In the genomic region with DNA sequence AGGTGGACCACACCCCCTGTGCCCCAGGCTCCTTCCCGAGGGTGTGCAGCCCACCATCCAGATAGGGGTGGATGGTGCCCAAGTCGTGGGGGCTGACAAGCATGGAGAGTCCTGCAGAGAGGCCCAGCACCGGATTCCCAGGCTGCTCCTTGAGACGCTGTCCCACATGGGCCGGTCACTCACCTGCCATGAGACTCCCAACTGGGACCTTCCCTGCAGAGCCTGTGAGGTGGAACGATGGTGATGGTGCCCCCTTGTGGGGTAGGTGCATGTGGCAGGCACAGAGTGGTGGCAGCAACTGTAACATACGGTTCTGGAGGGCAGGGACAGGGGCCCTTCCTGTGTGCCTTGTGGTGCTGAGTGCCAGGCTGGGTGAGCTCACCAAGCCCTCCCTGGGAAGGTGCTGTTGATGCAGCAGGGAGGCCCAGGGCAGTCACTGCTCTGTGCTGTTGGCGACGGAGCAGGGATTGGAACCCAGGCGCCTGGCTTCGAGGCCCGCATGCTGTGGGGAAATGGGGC, we compare ENCODE assay signal across 9 cellular contexts. TPM values are rescaled to one million over a fixed set of nuclear protein-coding genes. Genes with fewer than 3 reads are reported as not detected.
DNase-seq lines count a peak whose midpoint lies in the region; ATAC-seq and TF ChIP-seq lines count a peak whose summit lies in the region.
"Had no signal": no experiment of that assay in that cellular context is flagged by ENCODE, and none has a peak within 500 bp of the region (broad histone marks: within the 10 kb centered on the region; RNA-seq: fewer than 3 reads in every experiment).

No MANE protein-coding gene starts in this region.

- DNase-seq in GM12864 (ENCODE audit: low read depth): no peak
- DNase-seq in NCI-H1930 (lab: John Stamatoyannopoulos, UW): peak; percentile 48 to 67
- DNase-seq in activated CD4-positive, alpha-beta T cell treated with anti-CD3 and anti-CD28 coated beads for 48 hours: peak; percentile 84
- peak in 8 of 10 donors; percentile 33 to 67 (median 52) for DNase-seq in dorsolateral prefrontal cortex
- DNase-seq in mesendoderm: peak; percentile 86
- no peak for DNase-seq in GOT3 (lab: John Stamatoyannopoulos, UW)

- no peaks in the 10 kb centered on the region for H3K36me3 Mint-ChIP-seq in stimulated activated memory B cell treated with anti-CD40 and anti-IgM and Interleukin-4, amounts not matched to agents 10 μg/mL and 1 μg/mL and 100 μg/mL, for 72 hours

- H3K27ac Mint-ChIP-seq in stimulated activated memory B cell treated with anti-CD40 and anti-IgM and Interleukin-4, amounts not matched to agents 10 μg/mL and 1 μg/mL and 100 μg/mL, for 72 hours: no peak overlapping the region

- no CpG with 5 or more reads among the region's 12 CpGs for whole genome bisulfite sequencing in mesendoderm (ENCODE audit: extremely low coverage, insufficient coverage, low lambda C conversion rate)

- peak; percentile 84 for ATAC-seq in stimulated activated memory B cell treated with anti-CD40 and anti-IgM and Interleukin-4, amounts not matched to agents 10 μg/mL and 1 μg/mL and 100 μg/mL, for 72 hours

- H3K9me3 Mint-ChIP-seq in stimulated activated memory B cell treated with anti-CD40 and anti-IgM and Interleukin-4, amounts not matched to agents 10 μg/mL and 1 μg/mL and 100 μg/mL, for 72 hours: no peaks in the 10 kb centered on the region

- H3K9ac ChIP-seq in mesendoderm (ENCODE audit: low read length): no peak overlapping the region

- no peaks in the 10 kb centered on the region for H3K36me3 ChIP-seq in mesendoderm (ENCODE audit: control insufficient read depth, insufficient read depth, low read length)

- no peak overlapping the region for H4K5ac ChIP-seq in mesendoderm (ENCODE audit: low read length)

- H4K8ac ChIP-seq in mesendoderm (ENCODE audit: low read depth, low read length): no peak overlapping the region

- intact Hi-C loops in dorsolateral prefrontal cortex (cut with DNase I): loop anchor here in 1 of 2 donors (2.0 kb wide), 1 partner anchor 27 kb away; no protein-coding TSS in a partner anchor

- no peak overlapping the region for H2BK15ac ChIP-seq in mesendoderm (replicated peaks; ENCODE audit: low read depth)

- H3K56ac ChIP-seq in mesendoderm (ENCODE audit: low read length): no peak overlapping the region

- H3K79me1 ChIP-seq in mesendoderm (ENCODE audit: low read length): peaks cover 31% of the 10 kb centered on the region

- H3K27me3 Mint-ChIP-seq in stimulated activated memory B cell treated with anti-CD40 and anti-IgM and Interleukin-4, amounts not matched to agents 10 μg/mL and 1 μg/mL and 100 μg/mL, for 72 hours: no peaks in the 10 kb centered on the region

- no peak overlapping the region for H3K23ac ChIP-seq in mesendoderm (ENCODE audit: low read length)

- TF ChIP-seq CTCF in 22Rv1 (IDR thresholded peaks at IDR 0.05) (peak; percentile 89), GM12864 (IDR thresholded peaks at IDR 0.05; ENCODE audit: low read depth, low read length, missing control alignments) (peak; percentile 90), dorsolateral prefrontal cortex (IDR thresholded peaks at IDR 0.05 in 54 of 56, conservative IDR thresholded peaks at IDR 0.05 in 2 of 56; ENCODE audit: low read depth in 1 of 56, partially characterized antibody in 56 of 56) (peak in 54 of 56 donors; percentile 33 to 75 (median 62))

- H3K4me1 Mint-ChIP-seq in stimulated activated memory B cell treated with anti-CD40 and anti-IgM and Interleukin-4, amounts not matched to agents 10 μg/mL and 1 μg/mL and 100 μg/mL, for 72 hours: peaks cover 51% of the 10 kb centered on the region

- no peak overlapping the region for H3K4ac ChIP-seq in mesendoderm (ENCODE audit: low read depth, low read length)

- H3K4me3 ChIP-seq in GM12864 (ENCODE audit: low read depth, low read length) (no peak overlapping the region), dorsolateral prefrontal cortex (no peak overlapping the region), mesendoderm (ENCODE audit: low read length) (no peak overlapping the region)

- H3K27ac ChIP-seq in 22Rv1: no peak overlapping the region
- peak overlapping the region in 2 of 59 donors; percentile 40 for H3K27ac ChIP-seq in dorsolateral prefrontal cortex
- H3K27ac ChIP-seq in mesendoderm (ENCODE audit: low read depth, low read length): no peak overlapping the region

- H2BK120ac ChIP-seq in mesendoderm (ENCODE audit: low read depth, low read length): no peak overlapping the region

- peaks cover 15% of the 10 kb centered on the region for H3K79me2 ChIP-seq in mesendoderm (ENCODE audit: control insufficient read depth, insufficient read depth, low read length)

- no peaks in the 10 kb centered on the region for H3K27me3 ChIP-seq in dorsolateral prefrontal cortex
- no peaks in the 10 kb centered on the region for H3K27me3 ChIP-seq in mesendoderm (ENCODE audit: insufficient read depth, low read length, poor library complexity)

- no peak overlapping the region for H3K4me2 ChIP-seq in mesendoderm (ENCODE audit: low read length)

- no peaks in the 10 kb centered on the region for H3K4me1 ChIP-seq in mesendoderm (ENCODE audit: control insufficient read depth, low read depth, low read length)

- no peak overlapping the region for H2AK5ac ChIP-seq in mesendoderm (ENCODE audit: low read length)

- H2BK5ac ChIP-seq in mesendoderm (ENCODE audit: low read length): no peak overlapping the region

- no peak overlapping the region for H3K4me3 Mint-ChIP-seq in stimulated activated memory B cell treated with anti-CD40 and anti-IgM and Interleukin-4, amounts not matched to agents 10 μg/mL and 1 μg/mL and 100 μg/mL, for 72 hours

- no peak overlapping the region for H3K18ac ChIP-seq in mesendoderm (ENCODE audit: low read length)

RNA-seq across cellular contexts. Expression of a gene that starts 33.1 kb away (rescaled TPM):
- 10 to 100 TPM; 33.6 to 77.3 (median 54.0) TPM for total RNA-seq in dorsolateral prefrontal cortex
- polyA plus RNA-seq in mesendoderm (2013, experiment 1 of 2): 10.0 TPM
- 10.7 TPM for polyA plus RNA-seq in mesendoderm (2013, experiment 2 of 2)

RNA-seq across cellular contexts. Expression of a gene that starts 34.7 kb away (rescaled TPM):
- 1 to 10 TPM in 26 of 120 experiments, under 1 TPM in 94; 0.22 to 2.5 (median 0.70) TPM for total RNA-seq in dorsolateral prefrontal cortex
- 0.01 TPM for polyA plus RNA-seq in mesendoderm (2013, experiment 1 of 2)
- polyA plus RNA-seq in mesendoderm (2013, experiment 2 of 2): 0.03 TPM
- total RNA-seq: skeletal muscle tissue had no signal

RNA-seq across cellular contexts. Expression of a gene that starts 47.0 kb away (rescaled TPM):
- 10 to 100 TPM in 115 of 120 experiments, 1 to 10 TPM in 5; 5.0 to 26.4 (median 16.3) TPM for total RNA-seq in dorsolateral prefrontal cortex
- polyA plus RNA-seq in mesendoderm (2013, experiment 1 of 2): 31.9 TPM
- polyA plus RNA-seq in mesendoderm (2013, experiment 2 of 2): 35.0 TPM

RNA-seq across cellular contexts. Expression of a gene that starts 49.8 kb away (rescaled TPM):
- total RNA-seq in dorsolateral prefrontal cortex: 1 to 10 TPM in 79 of 120 experiments, under 1 TPM in 41; 0.36 to 3.5 (median 1.3) TPM
- polyA plus RNA-seq in mesendoderm (2013, experiment 1 of 2): 5.4 TPM
- polyA plus RNA-seq in mesendoderm (2013, experiment 2 of 2): 5.6 TPM
- total RNA-seq: skeletal muscle tissue had no signal

RNA-seq across cellular contexts. Expression of a gene that starts 52.0 kb away (rescaled TPM):
- 10 to 100 TPM in 119 of 120 experiments, 1 to 10 TPM in 1; 9.2 to 35.7 (median 20.2) TPM for total RNA-seq in dorsolateral prefrontal cortex
- 17.1 TPM for polyA plus RNA-seq in mesendoderm (2013, experiment 1 of 2)
- polyA plus RNA-seq in mesendoderm (2013, experiment 2 of 2): 16.6 TPM

Comparison
In these comparisons a context has a peak if more than half of its experiments do, and no peak if none do; other contexts are left out.
1. DNase-seq: peak in NCI-H1930 (2 of 2), activated CD4-positive, alpha-beta T cell treated with anti-CD3 and anti-CD28 coated beads for 48 hours (single experiment), dorsolateral prefrontal cortex (8 of 10) and mesendoderm (single experiment); none in GM12864 (single experiment) and GOT3 (single experiment).
2. Peak in every context shown above with its lines, with median percentiles within 50 percentile points of each other: CTCF ChIP-seq.